In the genomic region with DNA sequence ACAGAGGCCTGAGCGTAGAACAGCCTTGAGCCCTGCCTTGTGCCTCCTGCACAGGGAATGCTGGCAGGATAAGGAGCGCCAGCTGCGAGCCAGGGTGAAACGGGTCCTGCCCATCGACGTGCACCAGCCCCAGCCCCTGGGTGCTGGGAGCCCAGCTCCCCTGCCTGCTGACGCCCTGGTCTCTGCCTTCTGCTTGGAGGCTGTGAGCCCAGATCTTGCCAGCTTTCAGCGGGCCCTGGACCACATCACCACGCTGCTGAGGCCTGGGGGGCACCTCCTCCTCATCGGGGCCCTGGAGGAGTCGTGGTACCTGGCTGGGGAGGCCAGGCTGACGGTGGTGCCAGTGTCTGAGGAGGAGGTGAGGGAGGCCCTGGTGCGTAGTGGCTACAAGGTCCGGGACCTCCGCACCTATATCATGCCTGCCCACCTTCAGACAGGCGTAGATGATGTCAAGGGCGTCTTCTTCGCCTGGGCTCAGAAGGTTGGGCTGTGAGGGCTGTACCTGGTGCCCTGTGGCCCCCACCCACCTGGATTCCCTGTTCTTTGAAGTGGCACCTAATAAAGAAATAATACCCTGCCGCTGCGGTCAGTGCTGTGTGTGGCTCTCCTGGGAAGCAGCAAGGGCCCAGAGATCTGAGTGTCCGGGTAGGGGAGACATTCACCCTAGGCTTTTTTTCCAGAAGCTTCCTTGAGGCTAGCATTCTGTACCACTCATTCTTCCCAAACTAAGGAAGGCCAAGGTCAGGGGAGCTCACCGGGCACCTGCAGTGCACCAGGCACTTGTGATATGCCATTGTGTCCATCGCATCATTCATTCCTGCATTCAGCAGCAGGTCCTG, we compare ENCODE assay signal across 18 cellular contexts. TPM values are rescaled to one million over a fixed set of nuclear protein-coding genes. Genes with fewer than 3 reads are reported as not detected.
DNase-seq lines count a peak whose midpoint lies in the region; ATAC-seq, FAIRE-seq and TF ChIP-seq lines count a peak whose summit lies in the region.
"Had no signal": no experiment of that assay in that cellular context is flagged by ENCODE, and none has a peak within 500 bp of the region (broad histone marks: within the 10 kb centered on the region; RNA-seq: fewer than 3 reads in every experiment).

No MANE protein-coding gene starts in this region.

- no peaks in the 10 kb centered on the region for H3K79me2 ChIP-seq in GM12878 (ENCODE audit: control insufficient read depth, insufficient read depth, low read length)

- ATAC-seq in heart left ventricle, result no peak
- ATAC-seq in Right ventricle myocardium inferior, result no peak
- no peak for ATAC-seq in GM12878
- ATAC-seq in gastrocnemius medialis, result no peak
- no peak for ATAC-seq in HG03095 (IDR thresholded peaks at IDR 0.05; ENCODE audit: unreplicated experiment)

- H3K4me3 ChIP-seq in heart left ventricle, result no peak overlapping the region
- no peak overlapping the region for H3K4me3 ChIP-seq in GM12878
- no peak overlapping the region for H3K4me3 ChIP-seq in gastrocnemius medialis
- H3K4me3 ChIP-seq: BLaER1 treated with 17β-estradiol and CSF1 and Interleukin-3, amounts not matched to agents 10 nM and 100 nM; HAP-1 had no signal

- no peak overlapping the region for H3K9ac ChIP-seq in GM12878 (ENCODE audit: control insufficient read depth, insufficient read depth, low read length)

- H3K9me3 ChIP-seq in heart left ventricle, result no peaks in the 10 kb centered on the region
- H3K9me3 ChIP-seq in GM12878 (replicated peaks; ENCODE audit: control insufficient read depth, insufficient read depth, low read length), result no peaks in the 10 kb centered on the region
- no peaks in the 10 kb centered on the region for H3K9me3 ChIP-seq in gastrocnemius medialis
- H3K9me3 ChIP-seq: BLaER1 treated with 17β-estradiol and CSF1 and Interleukin-3, amounts not matched to agents 10 nM and 100 nM; HAP-1 had no signal

- intact Hi-C loops in heart left ventricle (cut with DNase I), result loop anchor here in 7 of 10 donors (2.0 to 10.0 kb wide), 6 partner anchors 33 to 645 kb away; partner anchors contain the start of genes STARD3 (in 2 of the 7) and PPP1R1B (in 1 of the 7)
- intact Hi-C loops in Right ventricle myocardium inferior (cut with DNase I), result loop anchor here (5.0 kb wide), 3 partner anchors 32 to 62 kb away; partner anchors contain the start of genes ERBB2, MIEN1 and STARD3
- intact Hi-C loops in GM12878 (cut with micrococcal nuclease; ENCODE audit: unreplicated experiment), result no loop called here
- intact Hi-C loops in gastrocnemius medialis (cut with DNase I; ENCODE audit: low total_unique reads), result loop anchor here (2.0 to 10.0 kb wide), 2 partner anchors 47 to 475 kb away; partner anchors contain the start of gene CACNB1

- H3K27ac ChIP-seq in heart left ventricle (peak overlapping the region in 11 of 12 donors; percentile 66 to 98 (median 86)), GM12878 (ENCODE audit: control insufficient read depth, insufficient read depth) (no peak overlapping the region), gastrocnemius medialis (peak overlapping the region in 3 of 4 donors; percentile 96 to 99 (median 97))
- H3K27ac ChIP-seq: BLaER1 treated with 17β-estradiol and CSF1 and Interleukin-3, amounts not matched to agents 10 nM and 100 nM had no signal

- CTCF ChIA-PET in GM12878 (lab: Yijun Ruan, JAX), result interaction anchor here (0.7 to 9.1 kb wide), 12 partner anchors 10 to 310 kb away, joined by 3 to 114 read pairs (median 6); partner anchors contain the start of genes MIEN1 and PSMD3

- no peaks in the 10 kb centered on the region; the same call in 1 of the 2 replicates for H4K20me1 ChIP-seq in GM12878 (ENCODE audit: control insufficient read depth, insufficient read depth)

- RAD21 ChIA-PET in GM12878 (lab: Charles Lee; ENCODE audit: unreplicated experiment), result interaction anchor here (1.0 to 1.8 kb wide), 4 partner anchors 15 to 48 kb away, joined by 3 to 14 read pairs (median 5); no protein-coding TSS in a partner anchor

- H3K4me1 ChIP-seq in heart left ventricle (peaks cover 0 to 76% (median 26%) of the 10 kb centered on the region in 12 donors), GM12878 (ENCODE audit: control insufficient read depth, insufficient read depth, low read length) (no peaks in the 10 kb centered on the region), gastrocnemius medialis (peaks cover 31 to 55% of the 10 kb centered on the region in 2 donors)

- in situ Hi-C loops in GM12878 (cut with MboI), result no loop called here
- in situ Hi-C loops in gastrocnemius medialis (cut with MboI; ENCODE audit: low sequenced_read_pairs in 4 of 4), result loop anchor here in 1 of 4 donors (5.0 kb wide), 1 partner anchor 48 kb away; no protein-coding TSS in a partner anchor

- SMC1A ChIA-PET in GM12878 (lab: Charles Lee; ENCODE audit: uncharacterized antibody, unreplicated experiment), result interaction anchor here (1.0 to 2.6 kb wide), 7 partner anchors 15 to 203 kb away, joined by 3 to 10 read pairs (median 3); partner anchors contain the start of gene STARD3

- peak in 2 of 5 donors; percentile 11 to 65 for DNase-seq in heart left ventricle
- no peak for DNase-seq in Right ventricle myocardium inferior (ENCODE audit: missing footprints)
- no peak for DNase-seq in GM12878 (ENCODE audit: low read depth, low spot score)
- DNase-seq in gastrocnemius medialis, result no peak
- DNase-seq in NCI-H1417 (lab: John Stamatoyannopoulos, UW), result no peak
- DNase-seq: 8988T, DND-41, NCI-H1105, NCI-H1694 treated with DMSO at 0.1 percent for 48 hours, NCI-H2107, NCI-H2227 treated with DMSO at 0.1 percent for 48 hours, NCI-H524 had no signal

- H3K36me3 ChIP-seq in heart left ventricle, result no peaks in the 10 kb centered on the region
- H3K36me3 ChIP-seq in GM12878 (ENCODE audit: control insufficient read depth in 2 of 2, insufficient read depth in 2 of 2, low read length in 1 of 2), result no peaks in the 10 kb centered on the region; a peak in 1 of 4 replicates
- H3K36me3 ChIP-seq in gastrocnemius medialis, result no peaks in the 10 kb centered on the region
- H3K36me3 ChIP-seq: BLaER1 treated with 17β-estradiol and CSF1 and Interleukin-3, amounts not matched to agents 10 nM and 100 nM; HAP-1 had no signal

- peaks cover 0 to 40% (median 11%) of the 10 kb centered on the region in 9 donors for H3K27me3 ChIP-seq in heart left ventricle
- H3K27me3 ChIP-seq in GM12878 (replicated peaks in 1 of 2; ENCODE audit: control insufficient read depth in 2 of 2, insufficient read depth in 2 of 2, low read length in 1 of 2), result peaks cover 4 to 6% of the 10 kb centered on the region in 2 experiments; a peak in 3 of 4 replicates
- no peaks in the 10 kb centered on the region for H3K27me3 ChIP-seq in gastrocnemius medialis

- H3K4me2 ChIP-seq in GM12878 (ENCODE audit: control insufficient read depth, insufficient read depth), result no peak overlapping the region

- TF ChIP-seq POLR2A in heart left ventricle (IDR thresholded peaks at IDR 0.05), result no peak
- 0 out of 2 replicates have a peak, but pooled peaks have one; percentile 17 for TF ChIP-seq POLR2A in GM12878 (IDR thresholded peaks at IDR 0.05; ENCODE audit: low read depth, low read length)
- no peak for TF ChIP-seq POLR2A in gastrocnemius medialis (IDR thresholded peaks at IDR 0.05)

- no peak overlapping the region for H2AFZ ChIP-seq in GM12878 (ENCODE audit: control insufficient read depth, low read depth, low read length)

- POLR2A ChIA-PET in GM12878 (lab: Charles Lee), result interaction anchor here (1.3 kb wide), 1 partner anchor 10 kb away, joined by 3 read pairs; no protein-coding TSS in a partner anchor

- no peak for TF ChIP-seq CTCF in heart left ventricle (IDR thresholded peaks at IDR 0.05)
- no peak for TF ChIP-seq CTCF in GM12878 (IDR thresholded peaks at IDR 0.05 in 2 of 3, conservative IDR thresholded peaks at IDR 0.05 in 1 of 3; ENCODE audit: control insufficient read depth in 2 of 3, extremely low read depth in 1 of 3, insufficient read depth in 1 of 3, low read depth in 3 of 3, low read length in 3 of 3)
- TF ChIP-seq CTCF in gastrocnemius medialis (IDR thresholded peaks at IDR 0.05 in 4 of 5, conservative IDR thresholded peaks at IDR 0.05 in 1 of 5), result no peak

- no peak for TF ChIP-seq RAD21 in GM12878 (IDR thresholded peaks at IDR 0.05; ENCODE audit: insufficient read depth, low read depth, low read length)

- WGBS in heart left ventricle, 4 donors, result 84 to 92% (median 85%) methylated on average over 16 to 23 of the region's 23 CpGs
- 60% methylated on average over 23 of the region's 23 CpGs for WGBS in GM12878 (ENCODE audit: insufficient coverage, insufficient replicate concordance, low lambda C conversion rate, missing lambda C conversion rate)

- no peak for FAIRE-seq in GM12878 (lab: Jason Lieb, UNC)
- FAIRE-seq: G401.6 had no signal

- BruUV-seq in GM12878 (replicated peaks; lab: Mats Ljungman, UMichigan), result no TSS peak

- TF ChIP-seq EP300 in GM12878 (IDR thresholded peaks at IDR 0.05; ENCODE audit: borderline replicate concordance in 1 of 2, control insufficient read depth in 1 of 2, low read depth in 2 of 2, low read length in 2 of 2), result no peak

RNA-seq across cellular contexts. Expression of gene PNMT, which starts 1.9 kb away (rescaled TPM):
- total RNA-seq in heart left ventricle (1 to 10 TPM; 2.4 to 7.9 (median 6.0) TPM), Right ventricle myocardium inferior (5.1 TPM), GM12878 (2014; rRNA removed) (not detected in 2 replicates), GM12878 (2014; rRNA removed; fragmentation: Illumina TruSeq; extraction: Trizol) (not detected in 2 replicates), GM12878 (2021) (not detected in 2 replicates), gastrocnemius medialis (10 to 100 TPM in 1 of 4 donors, 1 to 10 TPM in 3; 2.0 to 11.8 (median 7.1) TPM)
- polyA plus RNA-seq in heart left ventricle (10 to 100 TPM; 13.0 to 15.6 TPM), GM12878 (2011; rRNA removed) (not detected in 2 replicates), GM12878 (2014; fragmentation: Illumina TruSeq; extraction: Trizol) (not detected in 2 replicates), GM12878 (2014; fragmentation: Nextera tagmentation; extraction: Ambion mirVana) (not detected), GM12878 (2014; rRNA removed) (0.24 TPM in 1 of 2 replicates, not detected in the other), GM12878 (2016; fragmentation: Nextera tagmentation; extraction: Ambion mirVana) (not detected)
- total RNA-seq in GM12878 (2013; cell fraction: nucleolus; rRNA removed), result not detected in 2 replicates
- not detected for polyA plus RNA-seq in GM12878 (2011; ENCODE audit: low read depth)
- not detected in 2 replicates for polyA plus RNA-seq in GM12878 (2011; cell fraction: cytosol; rRNA removed)
- 0.12 TPM in 1 of 2 replicates, not detected in the other for polyA plus RNA-seq in GM12878 (2011; cell fraction: nucleus; rRNA removed)
- not detected in 2 replicates for polyA plus RNA-seq in GM12878 (2012)
- not detected in 2 replicates for polyA minus RNA-seq in GM12878 (2011; rRNA and poly(A)+ RNA removed)
- not detected in 2 replicates for polyA minus RNA-seq in GM12878 (2011; cell fraction: cytosol; rRNA and poly(A)+ RNA removed)
- polyA minus RNA-seq in GM12878 (2011; cell fraction: nucleus; rRNA and poly(A)+ RNA removed), result not detected in 2 replicates
- total RNA-seq: HT1080 had no signal
- polyA plus RNA-seq: IgD-negative memory B cell had no signal

RNA-seq across cellular contexts. Expression of gene TCAP, which starts 5.0 kb away (rescaled TPM):
- total RNA-seq in heart left ventricle (1,000 to 10,000 TPM; 2,428 to 9,343 (median 4,137) TPM), Right ventricle myocardium inferior (5,286 TPM), GM12878 (2014; rRNA removed) (0.17 and 0.33 TPM in 2 replicates), GM12878 (2014; rRNA removed; fragmentation: Illumina TruSeq; extraction: Trizol) (0.32 and 0.36 TPM in 2 replicates), GM12878 (2021) (0.69 and 0.95 TPM in 2 replicates), gastrocnemius medialis (1,000 to 10,000 TPM; 1,768 to 3,088 (median 2,493) TPM)
- polyA plus RNA-seq in heart left ventricle (1,000 to 10,000 TPM; 2,028 to 5,784 TPM), GM12878 (2011; rRNA removed) (0.39 and 0.40 TPM in 2 replicates), GM12878 (2014; fragmentation: Illumina TruSeq; extraction: Trizol) (0.25 TPM in 1 of 2 replicates, not detected in the other), GM12878 (2014; fragmentation: Nextera tagmentation; extraction: Ambion mirVana) (not detected), GM12878 (2014; rRNA removed) (0.76 and 1.0 TPM in 2 replicates), GM12878 (2016; fragmentation: Nextera tagmentation; extraction: Ambion mirVana) (under 1 TPM in 1 of 2 experiments, not detected in 1; 0.18 TPM)
- 1.4 and 2.3 TPM in 2 replicates for total RNA-seq in GM12878 (2013; cell fraction: nucleolus; rRNA removed)
- polyA plus RNA-seq in GM12878 (2011; ENCODE audit: low read depth), result 0.18 TPM
- 0.25 and 0.33 TPM in 2 replicates for polyA plus RNA-seq in GM12878 (2011; cell fraction: cytosol; rRNA removed)
- 6.5 and 7.0 TPM in 2 replicates for polyA plus RNA-seq in GM12878 (2011; cell fraction: nucleus; rRNA removed)
- polyA plus RNA-seq in GM12878 (2012), result 0.45 and 0.47 TPM in 2 replicates
- polyA minus RNA-seq in GM12878 (2011; rRNA and poly(A)+ RNA removed), result 0.51 and 1.8 TPM in 2 replicates
- not detected in 2 replicates for polyA minus RNA-seq in GM12878 (2011; cell fraction: cytosol; rRNA and poly(A)+ RNA removed)
- polyA minus RNA-seq in GM12878 (2011; cell fraction: nucleus; rRNA and poly(A)+ RNA removed), result 2.1 and 3.7 TPM in 2 replicates
- polyA plus RNA-seq: IgD-negative memory B cell had no signal

RNA-seq across cellular contexts. Expression of gene PGAP3, which starts 17.7 kb away (rescaled TPM):
- 10 to 100 TPM in 7 of 9 donors, 1 to 10 TPM in 2; 8.0 to 18.8 (median 13.1) TPM for total RNA-seq in heart left ventricle
- 10 to 100 TPM; 13.3 to 13.8 TPM for polyA plus RNA-seq in heart left ventricle
- total RNA-seq in Right ventricle myocardium inferior, result 10.4 TPM
- total RNA-seq in GM12878 (2013; cell fraction: nucleolus; rRNA removed), result 8.9 and 11.4 TPM in 2 replicates
- total RNA-seq in GM12878 (2014; rRNA removed), result 6.4 and 7.4 TPM in 2 replicates
- 2.7 and 4.3 TPM in 2 replicates for total RNA-seq in GM12878 (2014; rRNA removed; fragmentation: Illumina TruSeq; extraction: Trizol)
- total RNA-seq in GM12878 (2021), result 10.0 and 10.5 TPM in 2 replicates
- 5.0 TPM for polyA plus RNA-seq in GM12878 (2011; ENCODE audit: low read depth)
- polyA plus RNA-seq in GM12878 (2011; rRNA removed), result 2.8 and 6.6 TPM in 2 replicates
- polyA plus RNA-seq in GM12878 (2011; cell fraction: cytosol; rRNA removed), result 7.8 and 10.7 TPM in 2 replicates
- polyA plus RNA-seq in GM12878 (2011; cell fraction: nucleus; rRNA removed), result 37.7 and 38.6 TPM in 2 replicates
- polyA plus RNA-seq in GM12878 (2012), result 7.1 and 9.7 TPM in 2 replicates
- polyA plus RNA-seq in GM12878 (2014; fragmentation: Illumina TruSeq; extraction: Trizol), result 2.6 and 5.1 TPM in 2 replicates
- 1 to 10 TPM in 1 of 2 experiments, under 1 TPM in 1; 0.21 to 1.2 TPM for polyA plus RNA-seq in GM12878 (2014; fragmentation: Nextera tagmentation; extraction: Ambion mirVana)
- 5.6 and 8.4 TPM in 2 replicates for polyA plus RNA-seq in GM12878 (2014; rRNA removed)
- 1 to 10 TPM; 4.9 to 5.9 TPM for polyA plus RNA-seq in GM12878 (2016; fragmentation: Nextera tagmentation; extraction: Ambion mirVana)
- polyA minus RNA-seq in GM12878 (2011; rRNA and poly(A)+ RNA removed), result 5.3 and 11.6 TPM in 2 replicates
- polyA minus RNA-seq in GM12878 (2011; cell fraction: cytosol; rRNA and poly(A)+ RNA removed), result 2.1 and 4.2 TPM in 2 replicates
- 2.8 and 7.3 TPM in 2 replicates for polyA minus RNA-seq in GM12878 (2011; cell fraction: nucleus; rRNA and poly(A)+ RNA removed)
- total RNA-seq in gastrocnemius medialis, result 1 to 10 TPM; 4.3 to 9.5 (median 6.1) TPM

RNA-seq across cellular contexts. Expression of gene ERBB2, which starts 29.7 kb away (rescaled TPM):
- total RNA-seq in heart left ventricle (10 to 100 TPM; 51.4 to 95.1 (median 79.3) TPM), Right ventricle myocardium inferior (68.7 TPM), GM12878 (2014; rRNA removed) (4.1 and 5.5 TPM in 2 replicates), GM12878 (2014; rRNA removed; fragmentation: Illumina TruSeq; extraction: Trizol) (3.9 and 4.7 TPM in 2 replicates), GM12878 (2021) (6.8 and 7.0 TPM in 2 replicates), gastrocnemius medialis (10 to 100 TPM in 3 of 4 donors, 1 to 10 TPM in 1; 6.0 to 26.4 (median 15.3) TPM)
- polyA plus RNA-seq in heart left ventricle (10 to 100 TPM; 29.7 to 77.4 TPM), GM12878 (2011; rRNA removed) (4.0 and 4.2 TPM in 2 replicates), GM12878 (2014; fragmentation: Illumina TruSeq; extraction: Trizol) (3.1 and 4.5 TPM in 2 replicates), GM12878 (2014; fragmentation: Nextera tagmentation; extraction: Ambion mirVana) (under 1 TPM; 0.39 to 0.77 TPM), GM12878 (2014; rRNA removed) (5.0 and 7.0 TPM in 2 replicates), GM12878 (2016; fragmentation: Nextera tagmentation; extraction: Ambion mirVana) (1 to 10 TPM; 3.2 to 3.7 TPM)
- 15.3 and 28.2 TPM in 2 replicates for total RNA-seq in GM12878 (2013; cell fraction: nucleolus; rRNA removed)
- 1.9 TPM for polyA plus RNA-seq in GM12878 (2011; ENCODE audit: low read depth)
- 4.1 and 5.2 TPM in 2 replicates for polyA plus RNA-seq in GM12878 (2011; cell fraction: cytosol; rRNA removed)
- 13.8 and 14.2 TPM in 2 replicates for polyA plus RNA-seq in GM12878 (2011; cell fraction: nucleus; rRNA removed)
- 4.6 and 5.3 TPM in 2 replicates for polyA plus RNA-seq in GM12878 (2012)
- polyA minus RNA-seq in GM12878 (2011; rRNA and poly(A)+ RNA removed), result 7.3 and 8.2 TPM in 2 replicates
- polyA minus RNA-seq in GM12878 (2011; cell fraction: cytosol; rRNA and poly(A)+ RNA removed), result 2.6 and 2.9 TPM in 2 replicates
- polyA minus RNA-seq in GM12878 (2011; cell fraction: nucleus; rRNA and poly(A)+ RNA removed), result 4.7 and 6.8 TPM in 2 replicates

RNA-seq across cellular contexts. Expression of gene STARD3, which starts 33.2 kb away (rescaled TPM):
- total RNA-seq in heart left ventricle (10 to 100 TPM; 14.1 to 36.5 (median 19.3) TPM), Right ventricle myocardium inferior (21.4 TPM), GM12878 (2014; rRNA removed) (16.4 and 21.5 TPM in 2 replicates), GM12878 (2014; rRNA removed; fragmentation: Illumina TruSeq; extraction: Trizol) (14.3 and 15.8 TPM in 2 replicates), GM12878 (2021) (46.3 and 48.2 TPM in 2 replicates), gastrocnemius medialis (10 to 100 TPM; 31.0 to 41.7 (median 41.0) TPM)
- polyA plus RNA-seq in heart left ventricle (10 to 100 TPM; 24.2 to 57.2 TPM), GM12878 (2011; rRNA removed) (34.0 and 57.7 TPM in 2 replicates), GM12878 (2014; fragmentation: Illumina TruSeq; extraction: Trizol) (17.7 and 24.8 TPM in 2 replicates), GM12878 (2014; fragmentation: Nextera tagmentation; extraction: Ambion mirVana) (1 to 10 TPM in 1 of 2 experiments, under 1 TPM in 1; 0.08 to 1.4 TPM), GM12878 (2014; rRNA removed) (41.0 and 62.7 TPM in 2 replicates), GM12878 (2016; fragmentation: Nextera tagmentation; extraction: Ambion mirVana) (10 to 100 TPM; 30.2 to 38.8 TPM)
- total RNA-seq in GM12878 (2013; cell fraction: nucleolus; rRNA removed), result 48.2 and 60.1 TPM in 2 replicates
- 19.2 TPM for polyA plus RNA-seq in GM12878 (2011; ENCODE audit: low read depth)
- 65.6 and 91.8 TPM in 2 replicates for polyA plus RNA-seq in GM12878 (2011; cell fraction: cytosol; rRNA removed)
- polyA plus RNA-seq in GM12878 (2011; cell fraction: nucleus; rRNA removed), result 250 and 312 TPM in 2 replicates
- 37.5 and 41.9 TPM in 2 replicates for polyA plus RNA-seq in GM12878 (2012)
- 72.9 and 96.0 TPM in 2 replicates for polyA minus RNA-seq in GM12878 (2011; rRNA and poly(A)+ RNA removed)
- 24.6 and 26.1 TPM in 2 replicates for polyA minus RNA-seq in GM12878 (2011; cell fraction: cytosol; rRNA and poly(A)+ RNA removed)
- polyA minus RNA-seq in GM12878 (2011; cell fraction: nucleus; rRNA and poly(A)+ RNA removed), result 58.8 and 76.0 TPM in 2 replicates

Comparison
In these comparisons a context has a peak if more than half of its experiments do, and no peak if none do; other contexts are left out.
1. RNA of gene TCAP, which starts 5.0 kb away (total RNA-seq): 5,286 TPM in Right ventricle myocardium inferior (single experiment), 2,428 to 9,343 TPM in heart left ventricle and 1,768 to 3,088 TPM in gastrocnemius medialis; 0.17 to 2.3 TPM in GM12878; every median in the first group is over 100 times any median in the second.